ENCODE assay signal across 16 cellular contexts in the genomic region with DNA sequence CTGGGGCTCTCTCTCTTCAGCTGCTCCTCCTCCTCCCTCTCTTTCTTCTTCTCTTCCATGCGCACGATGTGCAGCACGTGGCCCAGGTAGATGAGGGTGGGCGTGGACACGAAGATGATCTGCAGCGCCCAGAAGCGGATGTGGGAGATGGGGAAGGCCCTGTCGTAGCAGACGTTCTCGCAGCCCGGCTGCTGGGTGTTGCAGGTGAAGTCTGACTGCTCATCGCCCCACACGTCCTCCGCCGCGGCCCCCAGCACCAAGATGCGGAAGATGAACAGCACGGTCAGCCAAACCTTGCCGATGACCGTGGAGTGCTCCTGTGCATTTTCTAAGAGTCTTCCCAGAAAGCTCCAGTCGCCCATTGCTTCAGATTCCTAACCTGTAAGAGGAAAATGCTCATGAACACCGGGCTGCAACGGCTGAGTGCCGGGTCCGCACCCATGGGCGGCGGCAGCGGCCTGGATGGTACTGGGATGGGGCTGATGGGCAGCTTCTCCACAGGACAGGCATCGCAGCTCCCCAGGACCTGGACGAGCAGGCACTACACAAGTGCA. TPM values are rescaled to one million over a fixed set of nuclear protein-coding genes. Genes with fewer than 3 reads are reported as not detected.
DNase-seq lines count a peak whose midpoint lies in the region; ATAC-seq and TF ChIP-seq lines count a peak whose summit lies in the region.
"Had no signal": no experiment of that assay in that cellular context is flagged by ENCODE, and none has a peak within 500 bp of the region (broad histone marks: within the 10 kb centered on the region; RNA-seq: fewer than 3 reads in every experiment).

No MANE protein-coding gene starts in this region.

- TF ChIP-seq CTCF in right atrium auricular region (IDR thresholded peaks at IDR 0.05) (no peak), endothelial cell (IDR thresholded peaks at IDR 0.05; ENCODE audit: unreplicated experiment) (no peak)

- H3K4me3 ChIP-seq in right atrium auricular region: no peak overlapping the region
- H3K4me3 ChIP-seq: A549; BLaER1 treated with 17β-estradiol and CSF1 and Interleukin-3, amounts not matched to agents 10 nM and 100 nM had no signal

- H3K36me3 ChIP-seq in right atrium auricular region: no peaks in the 10 kb centered on the region
- H3K36me3 ChIP-seq: BLaER1 treated with 17β-estradiol and CSF1 and Interleukin-3, amounts not matched to agents 10 nM and 100 nM had no signal

- no peaks in the 10 kb centered on the region for H3K9me3 Mint-ChIP-seq in endothelial cell (ENCODE audit: unreplicated experiment)
- H3K9me3 Mint-ChIP-seq: HFFc6 had no signal

- H3K27me3 Mint-ChIP-seq in T-helper 17 cell: peaks cover 58% of the 10 kb centered on the region
- H3K27me3 Mint-ChIP-seq in endothelial cell (ENCODE audit: unreplicated experiment): peaks cover 8% of the 10 kb centered on the region

- peaks cover 0 to 17% of the 10 kb centered on the region in 2 donors for H3K4me1 ChIP-seq in right atrium auricular region
- H3K4me1 ChIP-seq: A549; BLaER1 treated with 17β-estradiol and CSF1 and Interleukin-3, amounts not matched to agents 10 nM and 100 nM had no signal

- DNase-seq in right atrium auricular region (ENCODE audit: low spot score) (peak; percentile 43), cardiac septum (ENCODE audit: low spot score) (no peak), T-helper 17 cell (no peak), endothelial cell (ENCODE audit: low spot score) (no peak), erythroblast (lab: John Stamatoyannopoulos, UW) (no peak)
- no peak for DNase-seq in activated CD8-positive, alpha-beta memory T cell treated with anti-CD3 and anti-CD28 coated beads, Interleukin-2, amount 50 U/mL, for 4 hours
- DNase-seq: AML-193; CD4-positive, CD25-positive, alpha-beta regulatory T cell; DMS53; GF-D8; HCEC 1CT; HFFc6 had no signal

- no peaks in the 10 kb centered on the region for H3K27me3 ChIP-seq in right atrium auricular region

- peak overlapping the region; percentile 31 for H3K4me3 Mint-ChIP-seq in T-helper 17 cell
- no peak overlapping the region for H3K4me3 Mint-ChIP-seq in endothelial cell (ENCODE audit: unreplicated experiment)
- H3K4me3 Mint-ChIP-seq: HFFc6 had no signal

- H3K9me3 ChIP-seq in right atrium auricular region (no peaks in the 10 kb centered on the region), T-helper 17 cell (ENCODE audit: control insufficient read depth, low read length, poor library complexity, severe bottlenecking) (no peaks in the 10 kb centered on the region)
- H3K9me3 ChIP-seq: A549; BLaER1 treated with 17β-estradiol and CSF1 and Interleukin-3, amounts not matched to agents 10 nM and 100 nM had no signal

- no peak for TF ChIP-seq POLR2A in erythroblast (IDR thresholded peaks at IDR 0.05; ENCODE audit: low read length)

- H3K4me1 Mint-ChIP-seq in T-helper 17 cell (peaks cover 5% of the 10 kb centered on the region), endothelial cell (ENCODE audit: unreplicated experiment) (peaks cover 3% of the 10 kb centered on the region)

- peaks cover 3% of the 10 kb centered on the region for H3K36me3 Mint-ChIP-seq in T-helper 17 cell (ENCODE audit: low read depth)
- H3K36me3 Mint-ChIP-seq in endothelial cell (ENCODE audit: low read depth, unreplicated experiment): peaks cover 5% of the 10 kb centered on the region
- H3K36me3 Mint-ChIP-seq: CD4-positive, CD25-positive, alpha-beta regulatory T cell had no signal

- H3K27ac ChIP-seq in right atrium auricular region: no peak overlapping the region
- H3K27ac ChIP-seq: A549; BLaER1 treated with 17β-estradiol and CSF1 and Interleukin-3, amounts not matched to agents 10 nM and 100 nM had no signal

- intact Hi-C loops in cardiac septum (cut with DNase I): no loop called here

- H3K27ac Mint-ChIP-seq in T-helper 17 cell (no peak overlapping the region), endothelial cell (ENCODE audit: unreplicated experiment) (peak overlapping the region; percentile 57)
- H3K27ac Mint-ChIP-seq: CD4-positive, CD25-positive, alpha-beta regulatory T cell; HFFc6 had no signal

- no peak for ATAC-seq in T-helper 17 cell
- ATAC-seq in HG02884 (IDR thresholded peaks at IDR 0.05; ENCODE audit: unreplicated experiment): no peak
- ATAC-seq: A549, HepG2 had no signal

RNA-seq across cellular contexts. Expression of gene GJA3, which starts 17.8 kb away (rescaled TPM):
- total RNA-seq in right atrium auricular region (1 to 10 TPM; 3.2 to 8.5 TPM), cardiac septum (25.9 TPM), T-helper 17 cell (under 1 TPM in 1 of 2 donors, not detected in 1; 0.12 TPM), endothelial cell (ENCODE audit: unreplicated experiment) (not detected)
- total RNA-seq: CD4-positive, CD25-positive, alpha-beta regulatory T cell had no signal

RNA-seq across cellular contexts. Expression of gene GJB2, which starts 49.7 kb away (rescaled TPM):
- total RNA-seq in right atrium auricular region: under 1 TPM in 1 of 2 donors, not detected in 1; 0.20 TPM
- 0.46 TPM for total RNA-seq in cardiac septum
- not detected for total RNA-seq in T-helper 17 cell
- 0.23 TPM for total RNA-seq in endothelial cell (ENCODE audit: unreplicated experiment)
- total RNA-seq: CD4-positive, CD25-positive, alpha-beta regulatory T cell; HFFc6 had no signal
